In the genomic region with DNA sequence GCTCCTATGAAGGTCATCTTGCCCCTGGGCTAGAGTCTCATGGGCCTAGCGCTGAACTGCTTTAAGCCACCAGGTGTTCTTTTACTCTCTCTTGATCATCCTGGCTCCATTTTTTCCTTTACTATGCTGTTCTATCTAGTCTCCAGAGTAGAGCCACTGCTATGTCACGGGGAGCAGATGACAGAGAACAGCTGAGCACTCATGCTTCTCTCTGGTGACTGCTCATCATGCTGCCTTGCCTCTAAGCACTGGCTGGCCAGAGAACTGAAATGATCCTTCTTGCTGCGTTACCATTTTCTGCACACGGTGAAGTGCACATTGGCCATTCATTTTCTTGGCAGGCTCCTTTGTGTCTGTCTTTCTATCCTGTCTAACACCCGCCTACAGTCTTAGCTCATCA, we compare ENCODE assay signal across 21 cellular contexts.
"Had no signal": no experiment of that assay in that cellular context is flagged by ENCODE, and none has a peak within 500 bp of the region (broad histone marks: within the 10 kb centered on the region; RNA-seq: fewer than 3 reads in every experiment).

No MANE protein-coding gene starts in this region.

- H3K27ac ChIP-seq: ascending aorta, breast epithelium, gastroesophageal sphincter, left lung, vagina had no signal

- H3K4me3 ChIP-seq: ascending aorta, breast epithelium, gastroesophageal sphincter, heart right ventricle, left lung, transverse colon, vagina had no signal

- H3K4me1 Mint-ChIP-seq: activated naive CD4-positive, alpha-beta T cell treated with anti-CD3 and anti-CD28 coated beads, Interleukin-2, amount 50 U/mL, for 24 hours had no signal

- ATAC-seq: activated CD4-positive, alpha-beta T cell treated with anti-CD3 and anti-CD28 coated beads for 36 hours; gastroesophageal sphincter; left lung; natural killer cell treated with Interleukin-12 subunit alpha and Interleukin-12 subunit beta and Interleukin-15 and Interleukin-18, amount 100 ng/mL, for 72 hours; WTC11 had no signal

- DNase-seq: activated CD4-positive, alpha-beta T cell treated with anti-CD3 and anti-CD28 coated beads for 36 hours; activated CD4-positive, alpha-beta T cell treated with anti-CD3 and anti-CD28 coated beads, Interleukin-2, amount 50 U/mL, for 48 hours; activated gamma-delta T cell; cerebellar nuclear complex; cortex of kidney; erythroblast; heart right ventricle; left lung; occipital lobe; posterior cingulate gyrus; stimulated activated CD4-positive, alpha-beta T cell treated with anti-CD3 and anti-CD28 coated beads, Interleukin-2, amount 100 ng/mL, for 24 hours; transverse colon had no signal

- H3K36me3 Mint-ChIP-seq: natural killer cell treated with Interleukin-12 subunit alpha and Interleukin-12 subunit beta and Interleukin-15 and Interleukin-18, amount 100 ng/mL, for 72 hours had no signal

- H3K4me3 Mint-ChIP-seq: activated CD4-positive, alpha-beta T cell treated with anti-CD3 and anti-CD28 coated beads for 36 hours; activated naive CD4-positive, alpha-beta T cell treated with anti-CD3 and anti-CD28 coated beads, Interleukin-2, amount 50 U/mL, for 24 hours; natural killer cell treated with Interleukin-12 subunit alpha and Interleukin-12 subunit beta and Interleukin-15 and Interleukin-18, amount 100 ng/mL, for 72 hours; stimulated activated naive CD8-positive, alpha-beta T cell treated with anti-CD3 and anti-CD28 coated beads, Interleukin-15, Interleukin-2, amounts not matched to agents 100 ng/mL and 50 ng/mL, for 24 hours; WTC11 had no signal

- H3K27ac Mint-ChIP-seq: activated CD4-positive, alpha-beta T cell treated with anti-CD3 and anti-CD28 coated beads for 36 hours; activated naive CD4-positive, alpha-beta T cell treated with anti-CD3 and anti-CD28 coated beads, Interleukin-2, amount 50 U/mL, for 24 hours; natural killer cell treated with Interleukin-12 subunit alpha and Interleukin-12 subunit beta and Interleukin-15 and Interleukin-18, amount 100 ng/mL, for 72 hours; stimulated activated naive CD8-positive, alpha-beta T cell treated with anti-CD3 and anti-CD28 coated beads, Interleukin-15, Interleukin-2, amounts not matched to agents 100 ng/mL and 50 ng/mL, for 24 hours; WTC11 had no signal

- H3K9me3 Mint-ChIP-seq: activated naive CD4-positive, alpha-beta T cell treated with anti-CD3 and anti-CD28 coated beads, Interleukin-2, amount 50 U/mL, for 24 hours; natural killer cell treated with Interleukin-12 subunit alpha and Interleukin-12 subunit beta and Interleukin-15 and Interleukin-18, amount 100 ng/mL, for 72 hours; stimulated activated naive CD8-positive, alpha-beta T cell treated with anti-CD3 and anti-CD28 coated beads, Interleukin-15, Interleukin-2, amounts not matched to agents 100 ng/mL and 50 ng/mL, for 24 hours; WTC11 had no signal

- H3K27me3 ChIP-seq: ascending aorta, breast epithelium, gastroesophageal sphincter, heart right ventricle, left lung, transverse colon, vagina had no signal

- FAIRE-seq: endometrium had no signal

- H3K4me1 ChIP-seq: ascending aorta, breast epithelium, gastroesophageal sphincter, transverse colon had no signal

- H3K9me3 ChIP-seq: ascending aorta, breast epithelium, gastroesophageal sphincter, heart right ventricle, left lung, transverse colon, vagina had no signal

- H3K27me3 Mint-ChIP-seq: activated CD4-positive, alpha-beta T cell treated with anti-CD3 and anti-CD28 coated beads for 36 hours; activated naive CD4-positive, alpha-beta T cell treated with anti-CD3 and anti-CD28 coated beads, Interleukin-2, amount 50 U/mL, for 24 hours; natural killer cell treated with Interleukin-12 subunit alpha and Interleukin-12 subunit beta and Interleukin-15 and Interleukin-18, amount 100 ng/mL, for 72 hours; stimulated activated naive CD8-positive, alpha-beta T cell treated with anti-CD3 and anti-CD28 coated beads, Interleukin-15, Interleukin-2, amounts not matched to agents 100 ng/mL and 50 ng/mL, for 24 hours had no signal

- H3K36me3 ChIP-seq: breast epithelium, transverse colon had no signal
